In the genomic region with DNA sequence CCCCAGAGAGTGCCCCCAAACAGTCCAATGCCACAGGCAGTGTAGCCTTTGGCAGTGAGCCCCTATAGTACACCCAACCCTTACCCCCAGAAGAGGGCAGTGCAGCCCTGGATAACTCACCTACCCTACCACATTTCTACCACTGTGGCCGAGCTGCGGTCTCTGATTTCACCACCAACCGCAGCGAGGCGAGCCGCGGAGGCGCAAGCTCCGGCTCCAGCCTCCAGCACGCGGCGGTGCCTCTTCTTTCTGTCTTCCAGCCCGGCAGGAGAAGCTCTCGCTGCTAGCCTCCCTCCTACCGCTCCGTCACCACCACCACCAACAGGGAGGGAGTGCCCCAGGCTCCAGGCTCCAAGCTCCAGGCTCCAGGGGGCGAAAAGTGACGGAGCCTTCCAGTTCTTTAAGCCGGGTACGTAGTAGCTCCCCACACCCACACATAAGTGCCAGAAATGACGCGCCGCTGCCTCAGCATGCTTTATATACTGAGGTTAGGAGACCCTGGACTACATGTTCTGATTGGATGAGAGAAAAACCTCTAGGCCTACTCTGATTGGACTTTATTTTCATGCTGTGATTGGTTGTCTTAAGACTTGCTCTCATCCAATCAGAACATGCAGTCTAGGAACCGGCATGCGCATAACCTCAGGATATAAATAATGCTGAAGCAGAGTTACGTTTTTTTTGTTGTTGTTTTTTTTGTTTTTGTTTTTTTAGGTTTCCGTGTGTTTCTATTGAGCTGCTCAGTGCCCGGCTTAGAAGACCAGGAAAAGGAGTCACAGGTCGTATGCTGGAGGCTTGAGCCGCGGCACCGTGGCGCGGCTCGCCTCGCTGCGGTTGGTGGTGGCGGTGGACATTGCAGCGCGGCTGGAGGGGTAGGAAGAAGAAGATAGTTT, we compare ENCODE assay signal across 1 cellular context.
TF ChIP-seq lines count a peak whose summit lies in the region.

Gene PCAT7, plus strand, starts transcription at position 645 of the 893 bp plus-strand sequence.

TF ChIP-seq in HepG2, 621 proteins besides CTCF, POLR2A, EP300 and RAD21 (continued from another document and continues in another):
- TF ChIP-seq ZNF160 (CRISPR knock-in tag; IDR thresholded peaks at IDR 0.05) (no peak), ARNTL (CRISPR knock-in tag; IDR thresholded peaks at IDR 0.05) (0 out of 2 replicates have a peak, but pooled peaks have one; percentile 34), MAX (IDR thresholded peaks at IDR 0.05) (peak; percentile 70), ZNF142 (CRISPR knock-in tag; IDR thresholded peaks at IDR 0.05) (no peak), CREM (IDR thresholded peaks at IDR 0.05) (peak; percentile 71), CREM (CRISPR knock-in tag; IDR thresholded peaks at IDR 0.05) (no peak), ZNF766 (CRISPR knock-in tag; IDR thresholded peaks at IDR 0.05; ENCODE audit: borderline replicate concordance) (no peak), ATF5 (CRISPR knock-in tag; IDR thresholded peaks at IDR 0.05; ENCODE audit: low read depth) (0 out of 2 replicates have a peak, but pooled peaks have one; percentile 59), ZFY (CRISPR knock-in tag; IDR thresholded peaks at IDR 0.05) (peak; percentile 26; the same call in 1 of the 2 replicates), ZSCAN12 (CRISPR knock-in tag; IDR thresholded peaks at IDR 0.05) (no peak), SALL2 (CRISPR knock-in tag; IDR thresholded peaks at IDR 0.05) (0 out of 2 replicates have a peak, but pooled peaks have one; percentile 13), ZBTB4 (CRISPR knock-in tag; IDR thresholded peaks at IDR 0.05; ENCODE audit: borderline replicate concordance) (no peak), HNF1A (IDR thresholded peaks at IDR 0.05; ENCODE audit: low read depth) (no peak), HNF1A (CRISPR knock-in tag; IDR thresholded peaks at IDR 0.05; ENCODE audit: borderline replicate concordance) (peak; percentile 70; the same call in 1 of the 2 replicates), EEA1 (CRISPR knock-in tag; IDR thresholded peaks at IDR 0.05; ENCODE audit: borderline replicate concordance) (no peak), GTF3A (CRISPR knock-in tag; conservative IDR thresholded peaks at IDR 0.05) (0 out of 2 replicates have a peak, but pooled peaks have one; percentile 74), TBX2 (CRISPR knock-in tag; IDR thresholded peaks at IDR 0.05; ENCODE audit: borderline replicate concordance) (0 out of 2 replicates have a peak, but pooled peaks have one; percentile 21)
- TF ChIP-seq, protein P1, sequence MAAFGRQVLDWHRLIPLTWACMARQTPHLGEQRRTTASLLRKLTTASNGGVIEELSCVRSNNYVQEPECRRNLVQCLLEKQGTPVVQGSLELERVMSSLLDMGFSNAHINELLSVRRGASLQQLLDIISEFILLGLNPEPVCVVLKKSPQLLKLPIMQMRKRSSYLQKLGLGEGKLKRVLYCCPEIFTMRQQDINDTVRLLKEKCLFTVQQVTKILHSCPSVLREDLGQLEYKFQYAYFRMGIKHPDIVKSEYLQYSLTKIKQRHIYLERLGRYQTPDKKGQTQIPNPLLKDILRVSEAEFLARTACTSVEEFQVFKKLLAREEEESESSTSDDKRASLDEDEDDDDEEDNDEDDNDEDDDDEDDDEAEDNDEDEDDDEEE (CRISPR knock-in tag; IDR thresholded peaks at IDR 0.05), result peak; percentile 39; the same call in 1 of the 2 replicates
- TF ChIP-seq, protein P2, sequence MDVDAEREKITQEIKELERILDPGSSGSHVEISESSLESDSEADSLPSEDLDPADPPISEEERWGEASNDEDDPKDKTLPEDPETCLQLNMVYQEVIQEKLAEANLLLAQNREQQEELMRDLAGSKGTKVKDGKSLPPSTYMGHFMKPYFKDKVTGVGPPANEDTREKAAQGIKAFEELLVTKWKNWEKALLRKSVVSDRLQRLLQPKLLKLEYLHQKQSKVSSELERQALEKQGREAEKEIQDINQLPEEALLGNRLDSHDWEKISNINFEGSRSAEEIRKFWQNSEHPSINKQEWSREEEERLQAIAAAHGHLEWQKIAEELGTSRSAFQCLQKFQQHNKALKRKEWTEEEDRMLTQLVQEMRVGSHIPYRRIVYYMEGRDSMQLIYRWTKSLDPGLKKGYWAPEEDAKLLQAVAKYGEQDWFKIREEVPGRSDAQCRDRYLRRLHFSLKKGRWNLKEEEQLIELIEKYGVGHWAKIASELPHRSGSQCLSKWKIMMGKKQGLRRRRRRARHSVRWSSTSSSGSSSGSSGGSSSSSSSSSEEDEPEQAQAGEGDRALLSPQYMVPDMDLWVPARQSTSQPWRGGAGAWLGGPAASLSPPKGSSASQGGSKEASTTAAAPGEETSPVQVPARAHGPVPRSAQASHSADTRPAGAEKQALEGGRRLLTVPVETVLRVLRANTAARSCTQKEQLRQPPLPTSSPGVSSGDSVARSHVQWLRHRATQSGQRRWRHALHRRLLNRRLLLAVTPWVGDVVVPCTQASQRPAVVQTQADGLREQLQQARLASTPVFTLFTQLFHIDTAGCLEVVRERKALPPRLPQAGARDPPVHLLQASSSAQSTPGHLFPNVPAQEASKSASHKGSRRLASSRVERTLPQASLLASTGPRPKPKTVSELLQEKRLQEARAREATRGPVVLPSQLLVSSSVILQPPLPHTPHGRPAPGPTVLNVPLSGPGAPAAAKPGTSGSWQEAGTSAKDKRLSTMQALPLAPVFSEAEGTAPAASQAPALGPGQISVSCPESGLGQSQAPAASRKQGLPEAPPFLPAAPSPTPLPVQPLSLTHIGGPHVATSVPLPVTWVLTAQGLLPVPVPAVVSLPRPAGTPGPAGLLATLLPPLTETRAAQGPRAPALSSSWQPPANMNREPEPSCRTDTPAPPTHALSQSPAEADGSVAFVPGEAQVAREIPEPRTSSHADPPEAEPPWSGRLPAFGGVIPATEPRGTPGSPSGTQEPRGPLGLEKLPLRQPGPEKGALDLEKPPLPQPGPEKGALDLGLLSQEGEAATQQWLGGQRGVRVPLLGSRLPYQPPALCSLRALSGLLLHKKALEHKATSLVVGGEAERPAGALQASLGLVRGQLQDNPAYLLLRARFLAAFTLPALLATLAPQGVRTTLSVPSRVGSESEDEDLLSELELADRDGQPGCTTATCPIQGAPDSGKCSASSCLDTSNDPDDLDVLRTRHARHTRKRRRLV (CRISPR knock-in tag; IDR thresholded peaks at IDR 0.05), result 0 out of 2 replicates have a peak, but pooled peaks have one; percentile 46
- TF ChIP-seq, protein P3, sequence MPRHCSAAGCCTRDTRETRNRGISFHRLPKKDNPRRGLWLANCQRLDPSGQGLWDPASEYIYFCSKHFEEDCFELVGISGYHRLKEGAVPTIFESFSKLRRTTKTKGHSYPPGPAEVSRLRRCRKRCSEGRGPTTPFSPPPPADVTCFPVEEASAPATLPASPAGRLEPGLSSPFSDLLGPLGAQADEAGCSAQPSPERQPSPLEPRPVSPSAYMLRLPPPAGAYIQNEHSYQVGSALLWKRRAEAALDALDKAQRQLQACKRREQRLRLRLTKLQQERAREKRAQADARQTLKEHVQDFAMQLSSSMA (CRISPR knock-in tag; IDR thresholded peaks at IDR 0.05), result peak; percentile 82; the same call in 1 of the 2 replicates
- TF ChIP-seq, protein P4, sequence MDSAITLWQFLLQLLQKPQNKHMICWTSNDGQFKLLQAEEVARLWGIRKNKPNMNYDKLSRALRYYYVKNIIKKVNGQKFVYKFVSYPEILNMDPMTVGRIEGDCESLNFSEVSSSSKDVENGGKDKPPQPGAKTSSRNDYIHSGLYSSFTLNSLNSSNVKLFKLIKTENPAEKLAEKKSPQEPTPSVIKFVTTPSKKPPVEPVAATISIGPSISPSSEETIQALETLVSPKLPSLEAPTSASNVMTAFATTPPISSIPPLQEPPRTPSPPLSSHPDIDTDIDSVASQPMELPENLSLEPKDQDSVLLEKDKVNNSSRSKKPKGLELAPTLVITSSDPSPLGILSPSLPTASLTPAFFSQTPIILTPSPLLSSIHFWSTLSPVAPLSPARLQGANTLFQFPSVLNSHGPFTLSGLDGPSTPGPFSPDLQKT (CRISPR knock-in tag; IDR thresholded peaks at IDR 0.05; ENCODE audit: borderline replicate concordance), result no peak
